In the genomic region with DNA sequence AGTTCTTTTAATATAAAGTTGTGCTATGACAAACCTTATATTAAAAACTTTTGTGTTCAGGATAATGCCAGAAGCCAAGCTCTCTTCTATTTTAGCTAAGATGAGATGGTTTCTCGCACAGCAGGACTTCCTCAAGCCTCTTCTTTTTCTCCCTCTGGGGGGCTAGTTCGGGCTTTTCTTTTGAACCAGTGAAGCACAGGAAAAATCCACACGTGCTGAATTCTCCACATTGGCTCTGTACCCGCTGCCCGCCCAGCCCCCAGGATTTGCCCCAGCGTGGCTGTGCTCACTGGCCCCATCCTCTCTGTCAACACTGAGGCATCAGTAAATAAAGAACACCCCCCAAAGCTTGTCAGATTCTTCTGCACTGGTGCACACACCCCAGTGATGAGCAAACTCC, we compare ENCODE assay signal across 23 cellular contexts.
DNase-seq lines count a peak whose midpoint lies in the region; ATAC-seq and TF ChIP-seq lines count a peak whose summit lies in the region.
"Had no signal": no experiment of that assay in that cellular context is flagged by ENCODE, and none has a peak within 500 bp of the region (broad histone marks: within the 10 kb centered on the region; RNA-seq: fewer than 3 reads in every experiment).

No MANE protein-coding gene starts in this region.

- no peak overlapping the region for H3K4me3 Mint-ChIP-seq in nephron progenitor cell
- H3K4me3 Mint-ChIP-seq: CD14-positive monocyte; CD4-positive, alpha-beta T cell; CD8-positive, alpha-beta memory T cell; HFFc6 had no signal

- CTCF ChIA-PET in A673 (lab: Charles Lee) = no interaction called here

- no peak overlapping the region for H3K27ac ChIP-seq in A673 (ENCODE audit: low read depth, low read length, poor library complexity, severe bottlenecking)
- H3K27ac ChIP-seq in HUES64 (ENCODE audit: low read depth, low read length) = no peak overlapping the region
- peak overlapping the region; percentile 27 for H3K27ac ChIP-seq in ectodermal cell (ENCODE audit: insufficient read depth, low read depth, low read length, poor library complexity, severe bottlenecking)
- no peak overlapping the region for H3K27ac ChIP-seq in SJCRH30
- H3K27ac ChIP-seq: 22Rv1; BLaER1 treated with 17β-estradiol and CSF1 and Interleukin-3, amounts not matched to agents 10 nM and 100 nM; GM23248 had no signal

- peaks cover 8% of the 10 kb centered on the region for H3K4me1 ChIP-seq in A673 (ENCODE audit: insufficient read depth, low read length, poor library complexity, severe bottlenecking)
- peaks cover 3% of the 10 kb centered on the region; the same call in 1 of the 2 replicates for H3K4me1 ChIP-seq in HUES64 (ENCODE audit: insufficient read depth, low read length)
- H3K4me1 ChIP-seq in ectodermal cell (ENCODE audit: control insufficient read depth, insufficient read depth, low read length) = peaks cover 21% of the 10 kb centered on the region
- H3K4me1 ChIP-seq in SJCRH30 = no peaks in the 10 kb centered on the region
- H3K4me1 ChIP-seq: BE2C; BLaER1 treated with 17β-estradiol and CSF1 and Interleukin-3, amounts not matched to agents 10 nM and 100 nM; HAP-1 had no signal

- peaks cover 4% of the 10 kb centered on the region for H3K9me3 ChIP-seq in A673 (ENCODE audit: low read depth, low read length, poor library complexity, severe bottlenecking)
- H3K9me3 ChIP-seq in HUES64 (ENCODE audit: insufficient read depth, low read depth, low read length) = peaks cover 6% of the 10 kb centered on the region; the same call in 1 of the 2 replicates
- H3K9me3 ChIP-seq in ectodermal cell (ENCODE audit: control insufficient read depth, low read length) = no peaks in the 10 kb centered on the region
- no peaks in the 10 kb centered on the region; the same call in 1 of the 2 replicates for H3K9me3 ChIP-seq in SJCRH30 (replicated peaks)
- H3K9me3 ChIP-seq: HAP-1 had no signal

- POLR2A ChIA-PET in A673 (lab: Charles Lee; ENCODE audit: low non-redundant PET) = interaction anchor here (0.6 kb wide), 1 partner anchor 889 kb away, joined by 3 read pairs; no protein-coding TSS in a partner anchor

- H3K4me3 ChIP-seq in A673 (ENCODE audit: low read depth, low read length, poor library complexity, severe bottlenecking) (no peak overlapping the region), HUES64 (ENCODE audit: low read length) (no peak overlapping the region), ectodermal cell (ENCODE audit: insufficient read depth, low read depth, low read length) (no peak overlapping the region), SJCRH30 (no peak overlapping the region)
- H3K4me3 ChIP-seq: BLaER1 treated with 17β-estradiol and CSF1 and Interleukin-3, amounts not matched to agents 10 nM and 100 nM; GM23248; HAP-1 had no signal

- DNase-seq in A673 (ENCODE audit: low spot score) = peak; percentile 61
- DNase-seq in nephron progenitor cell = no peak
- no peak for DNase-seq in activated CD4-positive, alpha-beta T cell treated with anti-CD3 and anti-CD28 coated beads for 1 hour
- DNase-seq in SJCRH30 = no peak
- no peak for DNase-seq in GM10266 (ENCODE audit: extremely low spot score)
- DNase-seq: ACHN; AML-193; BE2C; CD4-positive, alpha-beta T cell; CD8-positive, alpha-beta memory T cell; DMS 273 treated with DMSO at 0.1 percent for 48 hours; DMS79; EL; GDM1; HFFc6 had no signal

- H3K9ac ChIP-seq in HUES64 (ENCODE audit: low read depth, low read length) = 0 out of 2 replicates have a peak overlapping the region, but pooled peaks have one; percentile 7
- H3K9ac ChIP-seq: BLaER1 treated with 17β-estradiol and CSF1 and Interleukin-3, amounts not matched to agents 10 nM and 100 nM; GM23248 had no signal

- no TSS peak for BruUV-seq in A673 (replicated peaks; lab: Mats Ljungman, UMichigan)

- H3K9me3 Mint-ChIP-seq in nephron progenitor cell = peaks cover 13% of the 10 kb centered on the region

- H3K27me3 Mint-ChIP-seq in nephron progenitor cell (ENCODE audit: low read depth, poor library complexity) = no peaks in the 10 kb centered on the region
- H3K27me3 Mint-ChIP-seq: CD4-positive, alpha-beta T cell had no signal

- no peaks in the 10 kb centered on the region for H3K36me3 ChIP-seq in A673 (ENCODE audit: insufficient read depth, low read length, poor library complexity, severe bottlenecking)
- no peaks in the 10 kb centered on the region for H3K36me3 ChIP-seq in HUES64 (ENCODE audit: insufficient read depth, low read length)
- H3K36me3 ChIP-seq in ectodermal cell (ENCODE audit: control insufficient read depth, insufficient read depth, low read length) = no peaks in the 10 kb centered on the region
- H3K36me3 ChIP-seq in SJCRH30 = no peaks in the 10 kb centered on the region
- H3K36me3 ChIP-seq: BE2C; BLaER1 treated with 17β-estradiol and CSF1 and Interleukin-3, amounts not matched to agents 10 nM and 100 nM; HAP-1 had no signal

- TF ChIP-seq CTCF in A673 (conservative IDR thresholded peaks at IDR 0.05; ENCODE audit: low read depth, low read length) (no peak), nephron progenitor cell (IDR thresholded peaks at IDR 0.05) (no peak), GM10266 (IDR thresholded peaks at IDR 0.05; ENCODE audit: control insufficient read depth, insufficient read depth, low read depth, missing control alignments) (no peak)

- H3K4me1 Mint-ChIP-seq in nephron progenitor cell = peaks cover 10% of the 10 kb centered on the region
- H3K4me1 Mint-ChIP-seq: CD14-positive monocyte; CD8-positive, alpha-beta memory T cell had no signal

- intact Hi-C loops in A673 (cut with micrococcal nuclease; ENCODE audit: unreplicated experiment) = no loop called here

- peaks cover 32% of the 10 kb centered on the region for H3K36me3 Mint-ChIP-seq in nephron progenitor cell (ENCODE audit: low read depth)
- H3K36me3 Mint-ChIP-seq: CD14-positive monocyte had no signal

- no peak for ATAC-seq in GM21723 (IDR thresholded peaks at IDR 0.05; ENCODE audit: unreplicated experiment)

- peak overlapping the region; percentile 78 for H3K27ac Mint-ChIP-seq in nephron progenitor cell
- H3K27ac Mint-ChIP-seq: CD4-positive, alpha-beta T cell; CD8-positive, alpha-beta memory T cell; HFFc6 had no signal

- 37% methylated on average over 6 of the region's 6 CpGs for WGBS in HUES64
- WGBS in ectodermal cell, 2 experiments = 10 to 16% methylated on average over 6 of the region's 6 CpGs

- H3K27me3 ChIP-seq in A673 (replicated peaks; ENCODE audit: insufficient read depth, low read depth, low read length, poor library complexity) (no peaks in the 10 kb centered on the region), HUES64 (ENCODE audit: insufficient read depth, low read length) (no peaks in the 10 kb centered on the region), ectodermal cell (ENCODE audit: control insufficient read depth, insufficient read depth, low read length, poor library complexity, severe bottlenecking) (no peaks in the 10 kb centered on the region), SJCRH30 (peaks cover 20% of the 10 kb centered on the region)
- H3K27me3 ChIP-seq: BE2C; BLaER1 treated with 17β-estradiol and CSF1 and Interleukin-3, amounts not matched to agents 10 nM and 100 nM had no signal
